Comparison of ENCODE assay signal across 11 cellular contexts in the genomic region with DNA sequence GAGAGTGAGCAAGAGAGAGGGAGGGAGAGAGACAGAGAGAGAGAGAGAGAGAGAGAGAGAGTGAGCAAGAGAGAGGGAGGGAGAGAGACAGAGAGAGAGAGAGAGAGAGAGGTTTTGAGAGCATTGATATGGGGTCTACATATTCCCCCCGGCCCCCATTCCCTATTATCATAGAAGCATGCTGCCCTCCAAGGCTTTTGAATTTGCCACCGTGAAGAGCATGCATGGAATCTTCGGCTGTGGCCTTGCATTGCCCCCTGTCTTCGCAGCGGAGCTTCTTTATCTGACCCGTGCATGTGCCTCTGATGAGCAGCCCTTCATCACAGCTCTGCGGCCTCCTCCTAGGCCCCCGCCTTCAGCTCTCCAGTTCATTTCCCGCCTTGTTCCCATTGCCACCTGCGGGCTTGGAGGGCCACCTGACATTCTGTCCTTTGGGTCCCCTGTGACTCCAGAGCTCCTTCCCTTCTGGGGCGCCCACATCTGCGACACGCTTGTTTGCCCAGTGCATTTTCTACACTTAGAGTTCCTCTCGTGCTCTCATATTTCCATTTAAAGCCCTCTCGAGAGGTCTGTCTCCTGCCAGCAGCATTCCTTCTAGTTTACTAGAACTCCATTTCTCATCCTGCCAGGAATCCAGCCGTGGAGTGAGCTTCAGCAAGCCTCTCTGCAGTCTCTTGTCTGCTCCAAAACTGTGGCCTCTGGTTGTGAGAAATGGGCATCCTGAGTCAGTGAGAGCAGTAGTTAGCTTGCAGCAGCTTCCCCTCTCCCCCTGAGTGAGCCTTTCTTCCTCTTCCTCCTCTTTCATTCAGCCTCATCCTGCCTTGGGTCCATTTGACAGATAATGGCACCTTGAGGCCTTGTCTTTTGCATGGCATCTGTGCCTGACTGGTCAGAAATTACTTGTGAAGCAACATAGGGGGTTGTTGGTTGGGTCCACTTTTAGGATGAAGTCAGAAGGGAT. TPM values are rescaled to one million over a fixed set of nuclear protein-coding genes. Genes with fewer than 3 reads are reported as not detected.
DNase-seq lines count a peak whose midpoint lies in the region; ATAC-seq and TF ChIP-seq lines count a peak whose summit lies in the region.
"Had no signal": no experiment of that assay in that cellular context is flagged by ENCODE, and none has a peak within 500 bp of the region (broad histone marks: within the 10 kb centered on the region; RNA-seq: fewer than 3 reads in every experiment).

No MANE protein-coding gene starts in this region.

- H3K9me3 ChIP-seq in mammary epithelial cell (replicated peaks; ENCODE audit: insufficient read depth, low read length) (no peaks in the 10 kb centered on the region), muscle layer of duodenum (ENCODE audit: control insufficient read depth in 1 of 2, low read length in 2 of 2) (no peaks in the 10 kb centered on the region), aorta (ENCODE audit: control insufficient read depth, low read length) (no peaks in the 10 kb centered on the region)
- H3K9me3 ChIP-seq: ovary had no signal

- WGBS in mammary epithelial cell (ENCODE audit: low coverage, missing lambda C conversion rate) = 82% methylated on average over 16 of the region's 16 CpGs
- WGBS in aorta, 2 donors = 5 to 12% methylated on average over 16 of the region's 16 CpGs

- no peaks in the 10 kb centered on the region for H3K27me3 Mint-ChIP-seq in MCF 10A (ENCODE audit: insufficient read depth, unreplicated experiment)
- H3K27me3 Mint-ChIP-seq: IgD-negative memory B cell had no signal

- no peak overlapping the region for H3K9ac ChIP-seq in mammary epithelial cell (ENCODE audit: insufficient read depth, low read length)

- peak; percentile 89 for ATAC-seq in aorta (ENCODE audit: low FRiP score)
- ATAC-seq in stimulated activated naive CD8-positive, alpha-beta T cell treated with anti-CD3 and anti-CD28 coated beads, Interleukin-15, Interleukin-2, amounts not matched to agents 100 U/mL and 50 U/mL, for 24 hours = no peak

- no peaks in the 10 kb centered on the region for H3K9me3 Mint-ChIP-seq in MCF 10A (ENCODE audit: unreplicated experiment)
- H3K9me3 Mint-ChIP-seq: IgD-negative memory B cell had no signal

- CTCF ChIA-PET in MCF 10A (lab: Yijun Ruan, JAX) = no interaction called here
- CTCF ChIA-PET in mammary epithelial cell (lab: Charles Lee; ENCODE audit: low non-redundant PET) = no interaction called here

- H3K36me3 ChIP-seq in mammary epithelial cell (ENCODE audit: insufficient read depth, low read length) = no peaks in the 10 kb centered on the region
- H3K36me3 ChIP-seq in muscle layer of duodenum (ENCODE audit: control insufficient read depth in 1 of 2, insufficient read depth in 2 of 2, low read length in 2 of 2) = peaks cover 4% of the 10 kb centered on the region in 2 donors
- H3K36me3 ChIP-seq in aorta (ENCODE audit: control insufficient read depth in 1 of 2, insufficient read depth in 2 of 2, low read length in 1 of 2) = no peaks in the 10 kb centered on the region
- H3K36me3 ChIP-seq: ovary had no signal

- DNase-seq in MCF 10A (ENCODE audit: unreplicated experiment) = no peak
- no peak for DNase-seq in mammary epithelial cell
- peak; percentile 78 to 83 for DNase-seq in aorta
- DNase-seq in ACHN = no peak
- no peak for DNase-seq in stimulated activated naive CD8-positive, alpha-beta T cell treated with anti-CD3 and anti-CD28 coated beads, Interleukin-15, Interleukin-2, amounts not matched to agents 100 U/mL and 50 U/mL, for 24 hours
- no peak for DNase-seq in T1000 (lab: John Stamatoyannopoulos, UW)
- DNase-seq: central memory CD4-positive, alpha-beta T cell had no signal

- H3K4me1 Mint-ChIP-seq in MCF 10A (ENCODE audit: insufficient read depth, unreplicated experiment) = peaks cover 7% of the 10 kb centered on the region

- in situ Hi-C loops in mammary epithelial cell (cut with MboI; ENCODE audit: low sequenced_read_pairs in 2 of 2) = no loop called here
- in situ Hi-C loops in ACHN (cut with HindIII; ENCODE audit: low pct_ligation_motif_present, low pct_unique_long_range_greater_than_20kb, low sequenced_read_pairs) = no loop called here

- H3K79me2 ChIP-seq in mammary epithelial cell (ENCODE audit: insufficient read depth, low read length) = peaks cover 83% of the 10 kb centered on the region

- H2AFZ ChIP-seq in mammary epithelial cell (ENCODE audit: low read depth, low read length) = no peak overlapping the region

- peak overlapping the region; percentile 40 for H3K27ac Mint-ChIP-seq in MCF 10A (ENCODE audit: low read depth, unreplicated experiment)
- H3K27ac Mint-ChIP-seq: IgD-negative memory B cell had no signal

- H3K4me3 ChIP-seq in mammary epithelial cell (replicated peaks in 1 of 3; ENCODE audit: insufficient read depth in 1 of 3, low read depth in 2 of 3, low read length in 3 of 3) = no peak overlapping the region
- H3K4me3 ChIP-seq in muscle layer of duodenum (ENCODE audit: low read depth in 1 of 2, low read length in 2 of 2) = peak overlapping the region in 1 of 2 donors; percentile 39
- no peak overlapping the region for H3K4me3 ChIP-seq in aorta (ENCODE audit: low read length in 2 of 2)
- H3K4me3 ChIP-seq: ovary had no signal

- POLR2A ChIA-PET in MCF 10A (lab: Yijun Ruan, JAX) = interaction anchor here (0.5 kb wide), 1 partner anchor 13 kb away, joined by 3 read pairs; no protein-coding TSS in a partner anchor

- peaks cover 13% of the 10 kb centered on the region for H3K36me3 Mint-ChIP-seq in MCF 10A (ENCODE audit: insufficient read depth, unreplicated experiment)

- H3K27ac ChIP-seq in mammary epithelial cell (ENCODE audit: insufficient read depth, low read depth, low read length) (no peak overlapping the region), cingulate gyrus (ENCODE audit: low read depth, low read length) (peak overlapping the region; percentile 8), muscle layer of duodenum (ENCODE audit: low read length) (peak overlapping the region; percentile 78), aorta (ENCODE audit: low read depth in 1 of 2, low read length in 2 of 2) (peak overlapping the region; percentile 44 to 96)
- H3K27ac ChIP-seq: ovary had no signal

- H3K27me3 ChIP-seq in mammary epithelial cell (ENCODE audit: insufficient read depth, low read length) = no peaks in the 10 kb centered on the region
- no peaks in the 10 kb centered on the region for H3K27me3 ChIP-seq in muscle layer of duodenum (ENCODE audit: low read depth, low read length)
- no peaks in the 10 kb centered on the region for H3K27me3 ChIP-seq in aorta (ENCODE audit: control insufficient read depth in 1 of 2, insufficient read depth in 2 of 2, low read length in 1 of 2)
- H3K27me3 ChIP-seq: ovary had no signal

- no peaks in the 10 kb centered on the region for H4K20me1 ChIP-seq in mammary epithelial cell (ENCODE audit: insufficient read depth, low read length)

- no peak overlapping the region for H3K4me2 ChIP-seq in mammary epithelial cell (ENCODE audit: insufficient read depth, low read depth, low read length)

- BruUV-seq in MCF 10A (replicated peaks; lab: Mats Ljungman, UMichigan) = no TSS peak
- BruUV-seq in mammary epithelial cell (replicated peaks; lab: Mats Ljungman, UMichigan) = no TSS peak

- H3K4me1 ChIP-seq in mammary epithelial cell (ENCODE audit: insufficient read depth, low read length) (no peaks in the 10 kb centered on the region), muscle layer of duodenum (ENCODE audit: control insufficient read depth in 1 of 2, insufficient read depth in 2 of 2, low read length in 2 of 2) (peaks cover 3 to 32% of the 10 kb centered on the region in 2 donors), aorta (ENCODE audit: control insufficient read depth in 1 of 2, insufficient read depth in 2 of 2, low read length in 2 of 2) (peaks cover 3 to 17% of the 10 kb centered on the region in 2 donors)

- no peak for TF ChIP-seq CTCF in MCF 10A (IDR thresholded peaks at IDR 0.05; ENCODE audit: unreplicated experiment)
- TF ChIP-seq CTCF in mammary epithelial cell (conservative IDR thresholded peaks at IDR 0.05 in 1 of 2, IDR thresholded peaks at IDR 0.05 in 1 of 2; ENCODE audit: extremely low read depth in 1 of 2, insufficient read depth in 1 of 2, low read depth in 1 of 2, low read length in 2 of 2) = no peak

- H3K4me3 Mint-ChIP-seq in MCF 10A (ENCODE audit: unreplicated experiment) = no peak overlapping the region
- H3K4me3 Mint-ChIP-seq: IgD-negative memory B cell had no signal

- intact Hi-C loops in MCF 10A (cut with micrococcal nuclease) (no loop called here), mammary epithelial cell (cut with micrococcal nuclease) (no loop called here), aorta (cut with DNase I) (loop anchor here in 1 of 2 donors (5.0 kb wide), 1 partner anchor 33 kb away; no protein-coding TSS in a partner anchor)

- dilution Hi-C loops in mammary epithelial cell (cut with HindIII; ENCODE audit: low sequenced_read_pairs) = no loop called here

RNA-seq across cellular contexts. Expression of gene LPP, which starts 25.3 kb away (rescaled TPM):
- total RNA-seq in MCF 10A (2022) = 107 and 117 TPM in 2 replicates
- 100 to 1,000 TPM in 1 of 2 donors, 10 to 100 TPM in 1; 66.8 to 109 TPM for total RNA-seq in mammary epithelial cell
- 19.1 TPM for polyA plus RNA-seq in mammary epithelial cell
- polyA minus RNA-seq in mammary epithelial cell = 149 TPM
- 1,000 to 10,000 TPM in 1 of 2 donors, 100 to 1,000 TPM in 1; 995 to 2,536 TPM for total RNA-seq in aorta
- polyA plus RNA-seq in aorta = 10 to 100 TPM; 37.7 to 58.8 TPM

Comparison
In these comparisons a context has a peak if more than half of its experiments do, and no peak if none do; other contexts are left out.
1. DNase-seq: peak in aorta (2 of 2); none in MCF 10A (single experiment), mammary epithelial cell (single experiment), ACHN (single experiment), stimulated activated naive CD8-positive, alpha-beta T cell treated with anti-CD3 and anti-CD28 coated beads, Interleukin-15, Interleukin-2, amounts not matched to agents 100 U/mL and 50 U/mL, for 24 hours (single experiment) and T1000 (single experiment).